ENCODE assay signal across 18 cellular contexts in the genomic region with DNA sequence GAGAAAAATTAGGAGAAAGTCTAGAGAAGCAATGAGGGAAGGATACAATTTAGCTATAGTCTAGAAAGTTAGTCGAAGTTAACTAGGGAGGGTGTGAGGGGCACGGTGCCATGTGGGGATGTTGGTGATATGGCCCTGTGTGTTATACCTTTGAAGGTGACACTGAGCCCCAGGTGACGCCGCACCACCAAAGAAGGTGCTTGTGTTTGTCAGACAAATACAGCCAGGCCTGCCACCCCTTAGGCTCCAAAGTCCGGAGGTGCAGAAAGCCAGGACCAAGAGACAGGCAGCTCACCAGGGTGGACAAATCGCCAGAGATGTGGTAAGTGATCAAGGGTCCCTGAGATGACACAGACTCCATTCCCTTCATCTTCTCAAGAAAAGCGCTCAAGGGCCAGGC. TPM values are rescaled to one million over a fixed set of nuclear protein-coding genes. Genes with fewer than 3 reads are reported as not detected.
A peak's percentile ranks its signal among the peaks of the same experiment; 100 is the strongest.
DNase-seq lines count a peak whose midpoint lies in the region; ATAC-seq and TF ChIP-seq lines count a peak whose summit lies in the region.
"Had no signal": no experiment of that assay in that cellular context is flagged by ENCODE, and none has a peak within 500 bp of the region (broad histone marks: within the 10 kb centered on the region; RNA-seq: fewer than 3 reads in every experiment).

No MANE protein-coding gene starts in this region.

- H3K36me3 Mint-ChIP-seq in nephron progenitor cell (ENCODE audit: low read depth) = no peaks in the 10 kb centered on the region
- H3K36me3 Mint-ChIP-seq in activated T-helper 17 cell treated with anti-CD3 and anti-CD28 coated beads, Interleukin-2, amount 50 U/mL, for 72 hours (ENCODE audit: low read depth) = no peaks in the 10 kb centered on the region

- no peak overlapping the region for H3K4me3 Mint-ChIP-seq in nephron progenitor cell
- H3K4me3 Mint-ChIP-seq in activated T-helper 17 cell treated with anti-CD3 and anti-CD28 coated beads, Interleukin-2, amount 50 U/mL, for 72 hours = no peak overlapping the region
- H3K4me3 Mint-ChIP-seq: activated naive CD8-positive, alpha-beta T cell treated with anti-CD3 and anti-CD28 coated beads, Interleukin-2, amount 50 U/mL, for 24 hours; B cell had no signal

- H3K4me1 ChIP-seq in duodenal mucosa (ENCODE audit: control insufficient read depth in 1 of 2, insufficient read depth in 2 of 2, low read length in 2 of 2) (no peaks in the 10 kb centered on the region), lower lobe of right lung (peaks cover 27% of the 10 kb centered on the region), stomach smooth muscle (ENCODE audit: control insufficient read depth, insufficient read depth, low read length) (peaks cover 18% of the 10 kb centered on the region)
- H3K4me1 ChIP-seq: SJCRH30 had no signal

- H3K36me3 ChIP-seq in BJ (ENCODE audit: control insufficient read depth, insufficient read depth, low read length) (peaks cover 5% of the 10 kb centered on the region), duodenal mucosa (ENCODE audit: control insufficient read depth in 1 of 2, insufficient read depth in 2 of 2, low read length in 2 of 2) (no peaks in the 10 kb centered on the region), lower lobe of right lung (peaks cover 25% of the 10 kb centered on the region), stomach smooth muscle (ENCODE audit: control insufficient read depth in 2 of 2, insufficient read depth in 2 of 2, low read length in 2 of 2) (peaks cover 25 to 34% of the 10 kb centered on the region in 2 donors)
- H3K36me3 ChIP-seq: neutrophil, SJCRH30 had no signal

- H3K27ac ChIP-seq in duodenal mucosa (ENCODE audit: low read depth, low read length) (no peak overlapping the region), lower lobe of right lung (peak overlapping the region; percentile 70), stomach smooth muscle (ENCODE audit: low read length) (peak overlapping the region; percentile 85)
- H3K27ac ChIP-seq: neutrophil, SJCRH30 had no signal

- H3K9me3 ChIP-seq in duodenal mucosa (ENCODE audit: control insufficient read depth in 1 of 2, low read length in 2 of 2) (no peaks in the 10 kb centered on the region), lower lobe of right lung (no peaks in the 10 kb centered on the region), stomach smooth muscle (ENCODE audit: control insufficient read depth in 2 of 2, low read length in 2 of 2) (no peaks in the 10 kb centered on the region)
- H3K9me3 ChIP-seq: neutrophil, SJCRH30 had no signal

- H3K27me3 ChIP-seq in BJ (ENCODE audit: control insufficient read depth, insufficient read depth, low read length) = no peaks in the 10 kb centered on the region
- no peaks in the 10 kb centered on the region for H3K27me3 ChIP-seq in duodenal mucosa (ENCODE audit: control insufficient read depth in 1 of 2, insufficient read depth in 2 of 2, low read length in 2 of 2)
- no peaks in the 10 kb centered on the region for H3K27me3 ChIP-seq in lower lobe of right lung (ENCODE audit: low read depth)
- no peaks in the 10 kb centered on the region for H3K27me3 ChIP-seq in stomach smooth muscle (ENCODE audit: control insufficient read depth in 1 of 2, insufficient read depth in 2 of 2, low read length in 2 of 2)

- H3K27ac Mint-ChIP-seq in nephron progenitor cell = no peak overlapping the region
- H3K27ac Mint-ChIP-seq in activated T-helper 17 cell treated with anti-CD3 and anti-CD28 coated beads, Interleukin-2, amount 50 U/mL, for 72 hours = no peak overlapping the region
- H3K27ac Mint-ChIP-seq: activated naive CD8-positive, alpha-beta T cell treated with anti-CD3 and anti-CD28 coated beads, Interleukin-2, amount 50 U/mL, for 24 hours; B cell had no signal

- no peaks in the 10 kb centered on the region for H3K9me3 Mint-ChIP-seq in nephron progenitor cell
- H3K9me3 Mint-ChIP-seq in activated T-helper 17 cell treated with anti-CD3 and anti-CD28 coated beads, Interleukin-2, amount 50 U/mL, for 72 hours = no peaks in the 10 kb centered on the region
- H3K9me3 Mint-ChIP-seq: activated naive CD8-positive, alpha-beta T cell treated with anti-CD3 and anti-CD28 coated beads, Interleukin-2, amount 50 U/mL, for 24 hours had no signal

- POLR2A ChIA-PET in BJ (lab: Charles Lee) = no interaction called here

- CTCF ChIA-PET in BJ (lab: Yijun Ruan, JAX) = interaction anchor here (0.9 to 7.2 kb wide), 23 partner anchors 10 to 189 kb away, joined by 3 to 151 read pairs (median 6); a partner anchor contains a TSS

- H3K9ac ChIP-seq in duodenal mucosa (ENCODE audit: low read depth in 1 of 2, low read length in 2 of 2) (peak overlapping the region; percentile 21 to 29), stomach smooth muscle (ENCODE audit: low read length in 2 of 2) (peak overlapping the region; percentile 85 to 89)

- ATAC-seq in lower lobe of right lung (no peak), HG02642 (IDR thresholded peaks at IDR 0.05; ENCODE audit: poor library complexity, unreplicated experiment) (no peak)
- ATAC-seq in activated T-helper 17 cell treated with anti-CD3 and anti-CD28 coated beads, Interleukin-2, amount 50 U/mL, for 72 hours (replicated peaks) = no peak
- ATAC-seq: activated naive CD8-positive, alpha-beta T cell treated with anti-CD3 and anti-CD28 coated beads, Interleukin-2, amount 50 U/mL, for 24 hours had no signal

- H3K27me3 Mint-ChIP-seq in nephron progenitor cell (ENCODE audit: low read depth, poor library complexity) = peaks cover 33% of the 10 kb centered on the region
- H3K27me3 Mint-ChIP-seq in activated T-helper 17 cell treated with anti-CD3 and anti-CD28 coated beads, Interleukin-2, amount 50 U/mL, for 72 hours = peaks cover 18% of the 10 kb centered on the region

- intact Hi-C loops in lower lobe of right lung (cut with DNase I) = no loop called here

- H3K4me3 ChIP-seq in BJ (ENCODE audit: low read depth, low read length) (peak overlapping the region; percentile 43), duodenal mucosa (ENCODE audit: low read depth in 1 of 2, low read length in 2 of 2) (peak overlapping the region; percentile 56 to 57), lower lobe of right lung (peak overlapping the region; percentile 50), stomach smooth muscle (ENCODE audit: low read length in 2 of 2) (peak overlapping the region; percentile 81 to 85)
- H3K4me3 ChIP-seq: SJCRH30 had no signal

- no peak for DNase-seq in BJ (ENCODE audit: low read depth)
- DNase-seq in lower lobe of right lung = no peak
- no peak for DNase-seq in nephron progenitor cell
- DNase-seq in NCI-H1694 (lab: John Stamatoyannopoulos, UW) = no peak
- DNase-seq: activated CD4-positive, alpha-beta T cell treated with anti-CD3 and anti-CD28 coated beads, Interleukin-2, amount 50 U/mL, for 4 hours; activated naive CD8-positive, alpha-beta T cell treated with anti-CD3 and anti-CD28 coated beads, Interleukin-2, amount 50 U/mL, for 24 hours; activated T-cell treated with anti-CD3 and anti-CD28 coated beads, Interleukin-2, amount 50 U/mL, for 48 hours; cerebellar nuclear complex; NCI-H1436; NCI-H446 treated with DMSO at 0.1 percent for 48 hours; SJCRH30; stimulated activated CD4-positive, alpha-beta T cell treated with anti-CD3 and anti-CD28 coated beads, Interleukin-12 subunit alpha, Interleukin-12 subunit beta, amount 100 ng/mL, for 4 hours had no signal

- H3K4me1 Mint-ChIP-seq in nephron progenitor cell = peaks cover 24% of the 10 kb centered on the region
- no peaks in the 10 kb centered on the region for H3K4me1 Mint-ChIP-seq in activated T-helper 17 cell treated with anti-CD3 and anti-CD28 coated beads, Interleukin-2, amount 50 U/mL, for 72 hours
- H3K4me1 Mint-ChIP-seq: activated naive CD8-positive, alpha-beta T cell treated with anti-CD3 and anti-CD28 coated beads, Interleukin-2, amount 50 U/mL, for 24 hours; B cell had no signal

- TF ChIP-seq CTCF in BJ (IDR thresholded peaks at IDR 0.05; ENCODE audit: insufficient read depth, low read depth, low read length) (no peak), lower lobe of right lung (IDR thresholded peaks at IDR 0.05) (no peak), nephron progenitor cell (IDR thresholded peaks at IDR 0.05) (no peak)

RNA-seq across cellular contexts. Expression of a gene that starts 1.1 kb away (rescaled TPM):
- 329 and 341 TPM in 2 replicates for polyA plus RNA-seq in BJ (2011; rRNA removed)
- polyA minus RNA-seq in BJ (2011; rRNA and poly(A)+ RNA removed) = 73.3 and 114 TPM in 2 replicates
- 280 TPM for total RNA-seq in lower lobe of right lung
- 10 to 100 TPM in 1 of 2 donors, 1 to 10 TPM in 1; 6.9 to 13.1 TPM for total RNA-seq in activated T-helper 17 cell treated with anti-CD3 and anti-CD28 coated beads, Interleukin-2, amount 50 U/mL, for 72 hours

RNA-seq across cellular contexts. Expression of a gene that starts 30.6 kb away (rescaled TPM):
- 668 and 703 TPM in 2 replicates for polyA plus RNA-seq in BJ (2011; rRNA removed)
- polyA minus RNA-seq in BJ (2011; rRNA and poly(A)+ RNA removed) = 74.4 and 100 TPM in 2 replicates
- total RNA-seq in lower lobe of right lung = 373 TPM
- total RNA-seq in activated T-helper 17 cell treated with anti-CD3 and anti-CD28 coated beads, Interleukin-2, amount 50 U/mL, for 72 hours = 1 to 10 TPM; 3.2 to 3.3 TPM

RNA-seq across cellular contexts. Expression of a gene that starts 43.3 kb away (rescaled TPM):
- 26.3 and 31.2 TPM in 2 replicates for polyA plus RNA-seq in BJ (2011; rRNA removed)
- 11.9 and 14.3 TPM in 2 replicates for polyA minus RNA-seq in BJ (2011; rRNA and poly(A)+ RNA removed)
- 67.7 TPM for total RNA-seq in lower lobe of right lung
- total RNA-seq in activated T-helper 17 cell treated with anti-CD3 and anti-CD28 coated beads, Interleukin-2, amount 50 U/mL, for 72 hours = 10 to 100 TPM; 13.2 to 34.8 TPM

RNA-seq across cellular contexts. Expression of a gene that starts 47.4 kb away (rescaled TPM):
- 33.6 and 50.5 TPM in 2 replicates for polyA plus RNA-seq in BJ (2011; rRNA removed)
- polyA minus RNA-seq in BJ (2011; rRNA and poly(A)+ RNA removed) = 39.9 and 50.6 TPM in 2 replicates
- total RNA-seq in lower lobe of right lung = 80.5 TPM
- 10 to 100 TPM; 14.0 to 30.6 TPM for total RNA-seq in activated T-helper 17 cell treated with anti-CD3 and anti-CD28 coated beads, Interleukin-2, amount 50 U/mL, for 72 hours

Comparison
In these comparisons a context has a peak if more than half of its experiments do, and no peak if none do; other contexts are left out.
1. RNA of a gene that starts 1.1 kb away (total RNA-seq): 280 TPM in lower lobe of right lung (single experiment); 6.9 to 13.1 TPM in activated T-helper 17 cell treated with anti-CD3 and anti-CD28 coated beads, Interleukin-2, amount 50 U/mL, for 72 hours; every median in the first group is over 10 times any median in the second.
2. RNA of a gene that starts 30.6 kb away (total RNA-seq): 373 TPM in lower lobe of right lung (single experiment); 3.2 to 3.3 TPM in activated T-helper 17 cell treated with anti-CD3 and anti-CD28 coated beads, Interleukin-2, amount 50 U/mL, for 72 hours; every median in the first group is over 10 times any median in the second.
3. Peak in every context shown above with its lines, with median percentiles within 50 percentile points of each other: H3K4me3 ChIP-seq.